Comparison of ENCODE assay signal across 8 cellular contexts in the genomic region with DNA sequence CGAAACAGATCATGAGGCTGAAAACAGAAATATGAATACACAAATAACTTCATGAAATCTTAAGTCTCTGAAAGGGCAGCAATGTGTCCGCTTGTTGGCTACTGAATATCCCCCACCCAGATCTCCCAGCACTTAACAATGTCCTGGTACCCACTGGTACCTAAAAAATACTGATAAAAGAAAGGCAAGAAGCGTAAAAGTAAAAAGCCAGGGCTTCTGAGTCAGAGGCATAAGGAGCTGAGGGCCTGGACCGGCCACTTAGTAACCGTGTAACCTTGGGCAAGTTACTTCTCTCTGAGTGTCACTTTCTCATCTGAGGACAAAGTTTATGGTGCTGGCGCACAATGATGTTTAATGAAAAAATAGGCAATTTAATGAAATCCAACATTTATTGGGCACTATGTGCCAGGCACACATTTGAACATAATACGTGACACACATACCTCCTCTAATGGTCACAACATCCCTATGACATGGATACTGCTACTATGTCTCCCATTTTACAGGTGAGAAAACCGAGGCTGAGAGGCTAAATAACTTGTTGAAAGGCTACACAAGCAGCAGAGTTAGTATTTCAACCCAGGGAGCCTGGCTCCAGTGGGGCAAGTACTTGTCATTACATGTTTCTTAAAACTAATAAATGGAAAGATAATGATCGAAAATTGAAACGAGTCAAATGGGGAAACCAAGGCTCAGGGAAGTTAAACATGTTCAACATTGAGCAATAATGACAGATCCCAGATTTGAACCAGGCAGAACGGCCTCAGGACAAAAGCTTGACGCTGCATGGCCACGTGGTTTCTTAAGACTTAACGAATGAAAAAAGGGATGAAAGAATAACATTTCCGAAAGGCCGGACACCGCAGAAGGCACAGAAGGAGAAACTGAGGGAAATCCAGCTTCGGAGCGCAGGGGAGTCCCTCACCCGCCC. TPM values are rescaled to one million over a fixed set of nuclear protein-coding genes. Genes with fewer than 3 reads are reported as not detected.
DNase-seq lines count a peak whose midpoint lies in the region; ATAC-seq and TF ChIP-seq lines count a peak whose summit lies in the region.

No MANE protein-coding gene starts in this region.

- peaks cover 27% of the 10 kb centered on the region for H3K36me3 Mint-ChIP-seq in activated CD8-positive, alpha-beta memory T cell treated with anti-CD3 and anti-CD28 coated beads, Interleukin-2, amount 10 ng/mL, durations not matched to agents 7 days and 5 days
- H3K36me3 Mint-ChIP-seq in endothelial cell (ENCODE audit: low read depth, unreplicated experiment) (peaks cover 10% of the 10 kb centered on the region), neural progenitor cell (peaks cover 18% of the 10 kb centered on the region)

- DNase-seq in activated CD8-positive, alpha-beta memory T cell treated with anti-CD3 and anti-CD28 coated beads, Interleukin-2, amount 10 ng/mL, durations not matched to agents 7 days and 5 days, result no peak
- no peak for DNase-seq in activated CD8-positive, alpha-beta memory T cell treated with anti-CD3 and anti-CD28 coated beads for 24 hours
- no peak for DNase-seq in Peyer's patch
- DNase-seq in endothelial cell (ENCODE audit: low spot score), result no peak
- no peak for DNase-seq in neural progenitor cell (ENCODE audit: low spot score)
- no peak for DNase-seq in kidney glomerular epithelial cell (lab: John Stamatoyannopoulos, UW)

- peak overlapping the region; percentile 94 for H3K9ac ChIP-seq in neural progenitor cell

- H3K27me3 Mint-ChIP-seq in activated CD8-positive, alpha-beta memory T cell treated with anti-CD3 and anti-CD28 coated beads, Interleukin-2, amount 10 ng/mL, durations not matched to agents 7 days and 5 days, result no peaks in the 10 kb centered on the region
- no peaks in the 10 kb centered on the region for H3K27me3 Mint-ChIP-seq in endothelial cell (ENCODE audit: unreplicated experiment)
- H3K27me3 Mint-ChIP-seq in neural progenitor cell (ENCODE audit: insufficient read depth, low read depth), result peaks cover 13% of the 10 kb centered on the region

- peaks cover 2% of the 10 kb centered on the region for H4K20me1 ChIP-seq in neural progenitor cell (ENCODE audit: low read depth)

- no peak for TF ChIP-seq CTCF in Peyer's patch (IDR thresholded peaks at IDR 0.05)
- no peak for TF ChIP-seq CTCF in endothelial cell (IDR thresholded peaks at IDR 0.05; ENCODE audit: unreplicated experiment)
- TF ChIP-seq CTCF in neural progenitor cell (IDR thresholded peaks at IDR 0.05), result no peak

- peak overlapping the region; percentile 85 for H3K27ac Mint-ChIP-seq in activated CD8-positive, alpha-beta memory T cell treated with anti-CD3 and anti-CD28 coated beads, Interleukin-2, amount 10 ng/mL, durations not matched to agents 7 days and 5 days
- H3K27ac Mint-ChIP-seq in endothelial cell (ENCODE audit: unreplicated experiment) (peak overlapping the region; percentile 87), neural progenitor cell (peak overlapping the region; percentile 95)

- H3K36me3 ChIP-seq in Peyer's patch (peaks cover 0 to 23% (median 0%) of the 10 kb centered on the region in 3 donors), neural progenitor cell (peaks cover 8% of the 10 kb centered on the region)

- H3K4me3 Mint-ChIP-seq in activated CD8-positive, alpha-beta memory T cell treated with anti-CD3 and anti-CD28 coated beads, Interleukin-2, amount 10 ng/mL, durations not matched to agents 7 days and 5 days, result peak overlapping the region; percentile 95
- peak overlapping the region; percentile 96 for H3K4me3 Mint-ChIP-seq in endothelial cell (ENCODE audit: unreplicated experiment)
- H3K4me3 Mint-ChIP-seq in neural progenitor cell, result peak overlapping the region; percentile 99

- H3K4me1 ChIP-seq in Peyer's patch, result peaks cover 0 to 25% (median 5%) of the 10 kb centered on the region in 4 donors
- peaks cover 20% of the 10 kb centered on the region for H3K4me1 ChIP-seq in neural progenitor cell

- H3F3A ChIP-seq in neural progenitor cell (ENCODE audit: low read depth), result peaks cover 45% of the 10 kb centered on the region

- H3K79me2 ChIP-seq in neural progenitor cell (ENCODE audit: low read depth), result peaks cover 47% of the 10 kb centered on the region

- no peaks in the 10 kb centered on the region for H3K9me3 ChIP-seq in Peyer's patch
- no peaks in the 10 kb centered on the region for H3K9me3 ChIP-seq in neural progenitor cell (ENCODE audit: low read depth)

- no peaks in the 10 kb centered on the region for H3K27me3 ChIP-seq in Peyer's patch
- no peaks in the 10 kb centered on the region for H3K27me3 ChIP-seq in neural progenitor cell

- peak overlapping the region; percentile 67 to 91 (median 82) for H3K4me3 ChIP-seq in Peyer's patch
- H3K4me3 ChIP-seq in neural progenitor cell, result peak overlapping the region; percentile 80

- TF ChIP-seq POLR2A in Peyer's patch (IDR thresholded peaks at IDR 0.05), result no peak

- peaks cover 46% of the 10 kb centered on the region for H3K4me1 Mint-ChIP-seq in activated CD8-positive, alpha-beta memory T cell treated with anti-CD3 and anti-CD28 coated beads, Interleukin-2, amount 10 ng/mL, durations not matched to agents 7 days and 5 days
- H3K4me1 Mint-ChIP-seq in endothelial cell (ENCODE audit: unreplicated experiment), result peaks cover 23% of the 10 kb centered on the region
- peaks cover 29% of the 10 kb centered on the region for H3K4me1 Mint-ChIP-seq in neural progenitor cell

- no peaks in the 10 kb centered on the region for H3K9me3 Mint-ChIP-seq in activated CD8-positive, alpha-beta memory T cell treated with anti-CD3 and anti-CD28 coated beads, Interleukin-2, amount 10 ng/mL, durations not matched to agents 7 days and 5 days (ENCODE audit: low read depth)
- H3K9me3 Mint-ChIP-seq in endothelial cell (ENCODE audit: unreplicated experiment), result no peaks in the 10 kb centered on the region
- H3K9me3 Mint-ChIP-seq in neural progenitor cell, result no peaks in the 10 kb centered on the region

- peak overlapping the region; percentile 82 for H3K4me2 ChIP-seq in neural progenitor cell

- peak overlapping the region; percentile 82 for H2AFZ ChIP-seq in neural progenitor cell (replicated peaks)

- CTCF ChIA-PET in activated CD8-positive, alpha-beta memory T cell treated with anti-CD3 and anti-CD28 coated beads, Interleukin-2, amount 10 ng/mL, durations not matched to agents 7 days and 5 days (lab: Charles Lee), result interaction anchor here (0.6 to 6.0 kb wide), 11 partner anchors 8 to 167 kb away, joined by 3 to 22 read pairs (median 5); no protein-coding TSS in a partner anchor

- no peak for ATAC-seq in activated CD8-positive, alpha-beta memory T cell treated with anti-CD3 and anti-CD28 coated beads, Interleukin-2, amount 10 ng/mL, durations not matched to agents 7 days and 5 days
- ATAC-seq in GM19395 (IDR thresholded peaks at IDR 0.05; ENCODE audit: unreplicated experiment) (no peak), GM21825 (IDR thresholded peaks at IDR 0.05; ENCODE audit: unreplicated experiment) (no peak)

- H3K27ac ChIP-seq in Peyer's patch, result peak overlapping the region; percentile 84 to 95 (median 92)
- H3K27ac ChIP-seq in neural progenitor cell, result peak overlapping the region; percentile 94

RNA-seq across cellular contexts. Expression of a gene that starts 0.8 kb away (rescaled TPM):
- 10 to 100 TPM; 14.8 to 20.9 TPM for total RNA-seq in activated CD8-positive, alpha-beta memory T cell treated with anti-CD3 and anti-CD28 coated beads, Interleukin-2, amount 10 ng/mL, durations not matched to agents 7 days and 5 days
- total RNA-seq in Peyer's patch (10 to 100 TPM in 2 of 4 donors, 1 to 10 TPM in 2; 7.4 to 12.1 (median 10.6) TPM), endothelial cell (ENCODE audit: unreplicated experiment) (10.2 TPM), neural progenitor cell (ENCODE audit: low replicate concordance) (15.9 and 16.3 TPM in 2 replicates)

RNA-seq across cellular contexts. Expression of a gene that starts 21.0 kb away (rescaled TPM):
- not detected for total RNA-seq in activated CD8-positive, alpha-beta memory T cell treated with anti-CD3 and anti-CD28 coated beads, Interleukin-2, amount 10 ng/mL, durations not matched to agents 7 days and 5 days
- 10 to 100 TPM in 3 of 4 donors, 1 to 10 TPM in 1; 8.3 to 19.0 (median 15.4) TPM for total RNA-seq in Peyer's patch
- 19.4 TPM for total RNA-seq in endothelial cell (ENCODE audit: unreplicated experiment)
- total RNA-seq in neural progenitor cell (ENCODE audit: low replicate concordance), result 9.2 and 9.6 TPM in 2 replicates

RNA-seq across cellular contexts. Expression of a gene that starts 37.2 kb away (rescaled TPM):
- total RNA-seq in activated CD8-positive, alpha-beta memory T cell treated with anti-CD3 and anti-CD28 coated beads, Interleukin-2, amount 10 ng/mL, durations not matched to agents 7 days and 5 days, result under 1 TPM in 1 of 2 experiments, not detected in 1; 0.19 TPM
- total RNA-seq in Peyer's patch, result 10 to 100 TPM in 1 of 4 donors, 1 to 10 TPM in 1, not detected in 2; 1.3 to 10.7 TPM
- total RNA-seq in endothelial cell (ENCODE audit: unreplicated experiment), result 0.90 TPM
- total RNA-seq in neural progenitor cell (ENCODE audit: low replicate concordance), result 4.5 and 7.4 TPM in 2 replicates
